ENCODE assay signal across 8 cellular contexts in the genomic region with DNA sequence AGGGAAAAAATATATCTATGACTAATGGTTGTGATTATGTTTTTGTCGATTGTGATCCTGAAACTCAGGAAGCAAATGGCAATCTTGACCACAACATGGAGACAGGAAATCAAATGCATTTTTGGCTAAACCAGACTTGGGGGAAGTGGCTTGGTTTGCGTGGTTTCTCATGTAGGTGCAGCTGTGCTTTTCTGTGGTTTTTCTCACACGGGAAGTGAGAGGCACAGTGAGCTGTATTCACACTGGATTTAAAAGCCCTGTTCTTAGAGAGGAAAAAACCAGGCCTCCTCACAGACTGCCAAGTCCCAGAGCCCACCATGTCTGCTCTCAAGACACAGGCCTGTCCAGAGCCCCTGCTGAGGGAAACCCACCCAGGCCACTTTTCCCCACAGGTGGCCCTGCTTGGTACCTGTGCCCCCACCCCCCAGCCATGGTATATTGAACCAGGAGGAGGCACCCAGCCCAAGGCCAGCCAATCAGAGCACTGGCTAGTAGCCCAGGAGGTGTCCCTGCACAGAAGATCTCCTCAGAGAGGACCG. TPM values are rescaled to one million over a fixed set of nuclear protein-coding genes. Genes with fewer than 3 reads are reported as not detected.
DNase-seq lines count a peak whose midpoint lies in the region; ATAC-seq and TF ChIP-seq lines count a peak whose summit lies in the region.

No MANE protein-coding gene starts in this region.

- no peaks in the 10 kb centered on the region for H3K9me3 Mint-ChIP-seq in effector memory CD8-positive, alpha-beta T cell
- no peaks in the 10 kb centered on the region for H3K9me3 Mint-ChIP-seq in neural progenitor cell

- H3K36me3 Mint-ChIP-seq in effector memory CD8-positive, alpha-beta T cell (ENCODE audit: insufficient read depth), result peaks cover 11% of the 10 kb centered on the region
- H3K36me3 Mint-ChIP-seq in neural progenitor cell, result peaks cover 2% of the 10 kb centered on the region

- peaks cover 39 to 40% of the 10 kb centered on the region in 2 donors for H3K4me1 Mint-ChIP-seq in effector memory CD8-positive, alpha-beta T cell (ENCODE audit: low read depth in 2 of 2)
- peaks cover 17% of the 10 kb centered on the region for H3K4me1 Mint-ChIP-seq in neural progenitor cell

- ATAC-seq in GM21526 (IDR thresholded peaks at IDR 0.05; ENCODE audit: low FRiP score, unreplicated experiment), result peak; percentile 85
- peak; percentile 97 for ATAC-seq in effector memory CD8-positive, alpha-beta T cell (replicated peaks)
- peak; percentile 68 for ATAC-seq in sciatic nerve

- H3K27ac ChIP-seq in DOHH2 (ENCODE audit: low read depth, low read length) (no peak overlapping the region), neural progenitor cell (no peak overlapping the region)

- intact Hi-C loops in sciatic nerve (cut with DNase I), result no loop called here

- H3K4me1 ChIP-seq in DOHH2 (ENCODE audit: control insufficient read depth, low read length), result peaks cover 21% of the 10 kb centered on the region
- H3K4me1 ChIP-seq in neural progenitor cell, result no peaks in the 10 kb centered on the region

- H3K36me3 ChIP-seq in DOHH2 (ENCODE audit: control insufficient read depth, low read length) (no peaks in the 10 kb centered on the region), neural progenitor cell (no peaks in the 10 kb centered on the region)

- H2AFZ ChIP-seq in neural progenitor cell (replicated peaks), result no peak overlapping the region

- H3K4me2 ChIP-seq in DOHH2 (ENCODE audit: low read length) (peak overlapping the region; percentile 57), neural progenitor cell (no peak overlapping the region)

- H3K4me3 Mint-ChIP-seq in effector memory CD8-positive, alpha-beta T cell, result peak overlapping the region; percentile 81
- H3K4me3 Mint-ChIP-seq in neural progenitor cell, result no peak overlapping the region

- H3K27ac Mint-ChIP-seq in effector memory CD8-positive, alpha-beta T cell, result peak overlapping the region; percentile 35 to 77
- H3K27ac Mint-ChIP-seq in neural progenitor cell, result no peak overlapping the region

- H3K9me3 ChIP-seq in DOHH2 (ENCODE audit: control insufficient read depth, insufficient read depth, low read length) (no peaks in the 10 kb centered on the region), neural progenitor cell (ENCODE audit: low read depth) (no peaks in the 10 kb centered on the region)

- peaks cover 15 to 20% of the 10 kb centered on the region in 2 donors for H3K27me3 Mint-ChIP-seq in effector memory CD8-positive, alpha-beta T cell
- H3K27me3 Mint-ChIP-seq in neural progenitor cell (ENCODE audit: insufficient read depth, low read depth), result peaks cover 2% of the 10 kb centered on the region

- no peaks in the 10 kb centered on the region for H3K79me2 ChIP-seq in DOHH2 (ENCODE audit: control insufficient read depth, low read length)
- no peaks in the 10 kb centered on the region for H3K79me2 ChIP-seq in neural progenitor cell (ENCODE audit: low read depth)

- peak overlapping the region; percentile 20; the same call in 1 of the 2 replicates for H3K4me3 ChIP-seq in DOHH2 (ENCODE audit: low read length)
- no peak overlapping the region for H3K4me3 ChIP-seq in neural progenitor cell

- DNase-seq in KG1 (lab: John Stamatoyannopoulos, UW) (peak; percentile 53), sciatic nerve (ENCODE audit: low spot score) (no peak), neural progenitor cell (ENCODE audit: low spot score) (no peak), NCI-H524 (lab: John Stamatoyannopoulos, UW) (no peak)
- peak; percentile 20 to 26 for DNase-seq in activated CD4-positive, alpha-beta T cell treated with anti-CD3 and anti-CD28 coated beads, Interleukin-2, amount 50 U/mL, for 4 hours
- peak; percentile 38 to 45 (median 44) for DNase-seq in effector memory CD8-positive, alpha-beta T cell

- no peaks in the 10 kb centered on the region for H3K9me2 ChIP-seq in DOHH2 (replicated peaks; ENCODE audit: control insufficient read depth, low read length)

- TF ChIP-seq CTCF in DOHH2 (IDR thresholded peaks at IDR 0.05; ENCODE audit: low read depth, low read length, poor library complexity, severe bottlenecking), result no peak
- no peak for TF ChIP-seq CTCF in neural progenitor cell (IDR thresholded peaks at IDR 0.05)

- H4K20me1 ChIP-seq in DOHH2 (ENCODE audit: control insufficient read depth, insufficient read depth, low read depth, low read length) (no peaks in the 10 kb centered on the region), neural progenitor cell (ENCODE audit: low read depth) (no peaks in the 10 kb centered on the region)

- H3K9ac ChIP-seq in neural progenitor cell, result no peak overlapping the region

- H3K27me3 ChIP-seq in DOHH2 (ENCODE audit: control insufficient read depth, low read length), result no peaks in the 10 kb centered on the region
- no peaks in the 10 kb centered on the region for H3K27me3 ChIP-seq in neural progenitor cell

- no peaks in the 10 kb centered on the region for H3F3A ChIP-seq in DOHH2 (ENCODE audit: control insufficient read depth, insufficient read depth)
- no peaks in the 10 kb centered on the region for H3F3A ChIP-seq in neural progenitor cell (ENCODE audit: low read depth)

RNA-seq across cellular contexts. Expression of a gene that starts 46.2 kb away (rescaled TPM):
- total RNA-seq in sciatic nerve, result 22.5 TPM
- 11.7 and 16.0 TPM in 2 replicates for total RNA-seq in neural progenitor cell (ENCODE audit: low replicate concordance)

RNA-seq across cellular contexts. Expression of a gene that starts 46.3 kb away (rescaled TPM):
- 25.3 TPM for total RNA-seq in sciatic nerve
- 38.8 and 48.6 TPM in 2 replicates for total RNA-seq in neural progenitor cell (ENCODE audit: low replicate concordance)

Comparison
In these comparisons a context has a peak if more than half of its experiments do, and no peak if none do; other contexts are left out.
1. DNase-seq: peak in KG1 (single experiment), activated CD4-positive, alpha-beta T cell treated with anti-CD3 and anti-CD28 coated beads, Interleukin-2, amount 50 U/mL, for 4 hours (2 of 2) and effector memory CD8-positive, alpha-beta T cell (3 of 3); none in sciatic nerve (single experiment), neural progenitor cell (single experiment) and NCI-H524 (0 of 2).
2. Peak in every context shown above with its lines, with median percentiles within 50 percentile points of each other: ATAC-seq.